In genomic region chr1:6496360-6496704, GRCh38 we compare ENCODE assay signal across 11 cellular contexts.
A peak's percentile ranks its signal among the peaks of the same experiment; 100 is the strongest.
DNase-seq lines count a peak whose midpoint lies in the region; ATAC-seq and TF ChIP-seq lines count a peak whose summit lies in the region.
"Had no signal": no experiment of that assay in that cellular context is flagged by ENCODE, and none has a peak within 500 bp of the region (broad histone marks: within the 10 kb centered on the region; RNA-seq: fewer than 3 reads in every experiment).

No MANE protein-coding gene starts in this region.

- H3K27me3 ChIP-seq in brain microvascular endothelial cell (replicated peaks) (no peaks in the 10 kb centered on the region), iPS-20b (ENCODE audit: insufficient read depth, low read length) (peaks cover 38% of the 10 kb centered on the region), stomach smooth muscle (ENCODE audit: control insufficient read depth in 1 of 2, insufficient read depth in 2 of 2, low read length in 2 of 2) (no peaks in the 10 kb centered on the region)
- H3K27me3 ChIP-seq: ovary had no signal

- CTCF ChIA-PET in activated naive CD4-positive, alpha-beta T cell treated with anti-CD3 and anti-CD28 coated beads, Interleukin-2, amount 10 ng/mL, durations not matched to agents 7 days and 5 days (lab: Charles Lee): interaction anchor here (1.4 to 1.7 kb wide), 2 partner anchors 73 to 150 kb away, joined by 4 read pairs; no protein-coding TSS in a partner anchor

- no peak overlapping the region for H3K27ac Mint-ChIP-seq in activated naive CD4-positive, alpha-beta T cell treated with anti-CD3 and anti-CD28 coated beads, Interleukin-2, amount 10 ng/mL, durations not matched to agents 7 days and 5 days
- H3K27ac Mint-ChIP-seq: stimulated activated naive B cell treated with anti-CD40 and anti-IgM and Interleukin-4, amounts not matched to agents 10 μg/mL and 1 μg/mL and 100 μg/mL, for 72 hours had no signal

- no peaks in the 10 kb centered on the region for H3K36me3 Mint-ChIP-seq in activated naive CD4-positive, alpha-beta T cell treated with anti-CD3 and anti-CD28 coated beads, Interleukin-2, amount 10 ng/mL, durations not matched to agents 7 days and 5 days

- H3K9me3 ChIP-seq in iPS-20b (ENCODE audit: insufficient read depth, low read depth, low read length) (no peaks in the 10 kb centered on the region), stomach smooth muscle (ENCODE audit: control insufficient read depth in 2 of 2, low read length in 2 of 2) (no peaks in the 10 kb centered on the region)
- H3K9me3 ChIP-seq: ovary had no signal

- ATAC-seq in GM21390 (IDR thresholded peaks at IDR 0.05; ENCODE audit: unreplicated experiment): no peak

- peak overlapping the region; percentile 50 for H3K4me3 Mint-ChIP-seq in activated naive CD4-positive, alpha-beta T cell treated with anti-CD3 and anti-CD28 coated beads, Interleukin-2, amount 10 ng/mL, durations not matched to agents 7 days and 5 days

- no peak for TF ChIP-seq CTCF in brain microvascular endothelial cell (IDR thresholded peaks at IDR 0.05; ENCODE audit: low read depth, low read length, missing control alignments)

- H3K27ac ChIP-seq in brain microvascular endothelial cell (no peak overlapping the region), iPS-20b (ENCODE audit: low read length) (no peak overlapping the region), stomach smooth muscle (ENCODE audit: low read length) (peak overlapping the region; percentile 41)

- H3K4me1 ChIP-seq in iPS-20b (ENCODE audit: insufficient read depth, low read length) (peaks cover 15% of the 10 kb centered on the region; the same call in 1 of the 2 replicates), stomach smooth muscle (ENCODE audit: control insufficient read depth, insufficient read depth, low read length) (peaks cover 38% of the 10 kb centered on the region)

- H3K9ac ChIP-seq in iPS-20b (ENCODE audit: low read depth, low read length): no peak overlapping the region
- peak overlapping the region; percentile 42 to 55 for H3K9ac ChIP-seq in stomach smooth muscle (ENCODE audit: low read length in 2 of 2)

- H3K4me3 ChIP-seq in brain microvascular endothelial cell (ENCODE audit: low read depth, low read length) (peak overlapping the region; percentile 58), iPS-20b (ENCODE audit: low read length) (peak overlapping the region; percentile 69; the same call in 1 of the 2 replicates), stomach smooth muscle (ENCODE audit: low read length in 2 of 2) (peak overlapping the region in 1 of 2 donors; percentile 65)

- no peaks in the 10 kb centered on the region for H3K9me3 Mint-ChIP-seq in activated naive CD4-positive, alpha-beta T cell treated with anti-CD3 and anti-CD28 coated beads, Interleukin-2, amount 10 ng/mL, durations not matched to agents 7 days and 5 days
- H3K9me3 Mint-ChIP-seq: stimulated activated naive B cell treated with anti-CD40 and anti-IgM and Interleukin-4, amounts not matched to agents 10 μg/mL and 1 μg/mL and 100 μg/mL, for 72 hours had no signal

- DNase-seq in activated naive CD4-positive, alpha-beta T cell treated with anti-CD3 and anti-CD28 coated beads, Interleukin-2, amount 10 ng/mL, durations not matched to agents 7 days and 5 days: no peak
- no peak for DNase-seq in activated naive CD4-positive, alpha-beta T cell (lab: John Stamatoyannopoulos, UW)
- DNase-seq in brain microvascular endothelial cell (no peak), Kasumi-1 (lab: John Stamatoyannopoulos, UW) (no peak)
- no peak for DNase-seq in stimulated activated CD4-positive, alpha-beta T cell treated with anti-CD3 and anti-CD28 coated beads, Interleukin-4, amount 100 ng/mL, for 4 hours
- DNase-seq: NCI-H187; stimulated activated naive B cell treated with anti-CD40 and anti-IgM and Interleukin-4, amounts not matched to agents 10 μg/mL and 1 μg/mL and 100 μg/mL, for 72 hours had no signal

- peaks cover 41% of the 10 kb centered on the region for H3K4me1 Mint-ChIP-seq in activated naive CD4-positive, alpha-beta T cell treated with anti-CD3 and anti-CD28 coated beads, Interleukin-2, amount 10 ng/mL, durations not matched to agents 7 days and 5 days

- in situ Hi-C loops in brain microvascular endothelial cell (cut with HindIII; ENCODE audit: low pct_ligation_motif_present, low sequenced_read_pairs): no loop called here

- H3K27me3 Mint-ChIP-seq in activated naive CD4-positive, alpha-beta T cell treated with anti-CD3 and anti-CD28 coated beads, Interleukin-2, amount 10 ng/mL, durations not matched to agents 7 days and 5 days: peaks cover 57% of the 10 kb centered on the region

- H3K36me3 ChIP-seq in brain microvascular endothelial cell (replicated peaks) (no peaks in the 10 kb centered on the region), iPS-20b (ENCODE audit: insufficient read depth, low read depth, low read length) (no peaks in the 10 kb centered on the region), stomach smooth muscle (ENCODE audit: control insufficient read depth in 2 of 2, insufficient read depth in 2 of 2, low read length in 2 of 2) (no peaks in the 10 kb centered on the region)
- H3K36me3 ChIP-seq: ovary had no signal
